In genomic region chr11:18395735-18396504, GRCh38 we compare ENCODE assay signal across 8 cellular contexts. TPM values are rescaled to one million over a fixed set of nuclear protein-coding genes. Genes with fewer than 3 reads are reported as not detected.
DNase-seq lines count a peak whose midpoint lies in the region; ATAC-seq and TF ChIP-seq lines count a peak whose summit lies in the region.

No MANE protein-coding gene starts in this region.

- CTCF ChIA-PET in activated CD4-positive, alpha-beta memory T cell treated with anti-CD3 and anti-CD28 coated beads for 36 hours (lab: Charles Lee) = interaction anchor here (0.9 to 4.8 kb wide), 6 partner anchors 12 to 326 kb away, joined by 4 to 38 read pairs (median 6); partner anchors contain the start of genes GTF2H1, HPS5 and TSG101

- ATAC-seq in GM19438 (IDR thresholded peaks at IDR 0.05; ENCODE audit: low read depth, unreplicated experiment) = peak; percentile 55
- peak; percentile 32 for ATAC-seq in HG03575 (IDR thresholded peaks at IDR 0.05; ENCODE audit: extremely low read depth, insufficient number of reproducible peaks, low FRiP score, unreplicated experiment)
- peak; percentile 77 to 87 (median 82) for ATAC-seq in right lobe of liver

- H3K4me3 Mint-ChIP-seq in activated CD4-positive, alpha-beta memory T cell treated with anti-CD3 and anti-CD28 coated beads for 36 hours = peak overlapping the region; percentile 98

- peaks cover 0 to 14% (median 4%) of the 10 kb centered on the region in 4 donors for H3K4me1 ChIP-seq in right lobe of liver

- H3K27me3 ChIP-seq in dorsolateral prefrontal cortex = no peaks in the 10 kb centered on the region
- no peaks in the 10 kb centered on the region for H3K27me3 ChIP-seq in right lobe of liver

- H3K9me3 Mint-ChIP-seq in activated CD4-positive, alpha-beta memory T cell treated with anti-CD3 and anti-CD28 coated beads for 36 hours = no peaks in the 10 kb centered on the region

- POLR2A ChIA-PET in activated CD4-positive, alpha-beta memory T cell treated with anti-CD3 and anti-CD28 coated beads for 36 hours (lab: Charles Lee) = interaction anchor here (0.7 to 7.3 kb wide), 11 partner anchors 9 to 238 kb away, joined by 3 to 175 read pairs (median 8); partner anchors contain the start of genes GTF2H1, HPS5, SPTY2D1 and TSG101

- H3K27me3 Mint-ChIP-seq in activated CD4-positive, alpha-beta memory T cell treated with anti-CD3 and anti-CD28 coated beads for 36 hours = no peaks in the 10 kb centered on the region

- TF ChIP-seq CTCF in dorsolateral prefrontal cortex (IDR thresholded peaks at IDR 0.05 in 54 of 56, conservative IDR thresholded peaks at IDR 0.05 in 2 of 56; ENCODE audit: low read depth in 1 of 56, partially characterized antibody in 56 of 56) (peak in 22 of 56 donors; percentile 8 to 53 (median 24)), right lobe of liver (IDR thresholded peaks at IDR 0.05) (no peak)

- WGBS in right lobe of liver (ENCODE audit: insufficient coverage, low coverage, low lambda C conversion rate, missing lambda C conversion rate) = under 1% methylated on average over 33 of the region's 46 CpGs

- H3K27ac ChIP-seq in dorsolateral prefrontal cortex (peak overlapping the region; percentile 32 to 98 (median 92)), right lobe of liver (peak overlapping the region; percentile 95 to 100 (median 98))

- H3K4me1 Mint-ChIP-seq in activated CD4-positive, alpha-beta memory T cell treated with anti-CD3 and anti-CD28 coated beads for 36 hours (ENCODE audit: low read depth) = peaks cover 63% of the 10 kb centered on the region

- H3K36me3 Mint-ChIP-seq in activated CD4-positive, alpha-beta memory T cell treated with anti-CD3 and anti-CD28 coated beads for 36 hours = peaks cover 61% of the 10 kb centered on the region

- TF ChIP-seq POLR2A in right lobe of liver (IDR thresholded peaks at IDR 0.05) = peak; percentile 85

- peak overlapping the region; percentile 65 to 97 (median 87) for H3K4me3 ChIP-seq in dorsolateral prefrontal cortex
- H3K4me3 ChIP-seq in right lobe of liver = peak overlapping the region; percentile 83 to 94 (median 93)

- no peaks in the 10 kb centered on the region for H3K9me3 ChIP-seq in right lobe of liver

- H3K27ac Mint-ChIP-seq in activated CD4-positive, alpha-beta memory T cell treated with anti-CD3 and anti-CD28 coated beads for 36 hours = peak overlapping the region; percentile 98

- peak; percentile 99 for DNase-seq in CD1c-positive myeloid dendritic cell (ENCODE audit: extremely low spot score)
- peak; percentile 99 for DNase-seq in NCI-H82 (lab: John Stamatoyannopoulos, UW)
- peak; percentile 98 for DNase-seq in activated CD4-positive, alpha-beta memory T cell treated with anti-CD3 and anti-CD28 coated beads for 36 hours
- DNase-seq in dorsolateral prefrontal cortex = peak; percentile 92 to 98 (median 96)
- peak; percentile 99 for DNase-seq in right lobe of liver
- peak; percentile 94 for DNase-seq in stimulated activated CD4-positive, alpha-beta T cell treated with anti-CD3 and anti-CD28 coated beads, Interleukin-4, amount 100 ng/mL, for 24 hours

- H3K36me3 ChIP-seq in right lobe of liver = peaks cover 18 to 42% (median 29%) of the 10 kb centered on the region in 4 donors

- intact Hi-C loops in activated CD4-positive, alpha-beta memory T cell treated with anti-CD3 and anti-CD28 coated beads for 36 hours (cut with micrococcal nuclease) = loop anchor here (2.0 to 10.0 kb wide), 3 partner anchors 149 to 291 kb away; partner anchors contain the start of genes SAAL1 and UEVLD
- intact Hi-C loops in dorsolateral prefrontal cortex (cut with DNase I) = loop anchor here (2.0 to 10.0 kb wide), 6 partner anchors 73 to 239 kb away; partner anchors contain the start of genes GTF2H1 (in 2 of the 2), HPS5 (in 2 of the 2), SPTY2D1 (in 2 of the 2) and TSG101 (in 2 of the 2)
- intact Hi-C loops in right lobe of liver (cut with DNase I) = no loop called here

RNA-seq across cellular contexts. Expression of gene LDHA, which starts 1.6 kb away (rescaled TPM):
- 1,000 to 10,000 TPM; 1,556 to 1,579 TPM for total RNA-seq in activated CD4-positive, alpha-beta memory T cell treated with anti-CD3 and anti-CD28 coated beads for 36 hours
- 100 to 1,000 TPM; 113 to 482 (median 237) TPM for total RNA-seq in dorsolateral prefrontal cortex
- total RNA-seq in right lobe of liver = 100 to 1,000 TPM; 227 to 866 (median 656) TPM

RNA-seq across cellular contexts. Expression of gene LDHC, which starts 16.2 kb away (rescaled TPM):
- not detected for total RNA-seq in activated CD4-positive, alpha-beta memory T cell treated with anti-CD3 and anti-CD28 coated beads for 36 hours
- total RNA-seq in dorsolateral prefrontal cortex = 1 to 10 TPM in 10 of 120 experiments, under 1 TPM in 15, not detected in 95; 0.28 to 4.0 (median 0.88) TPM
- 1 to 10 TPM in 2 of 6 experiments, under 1 TPM in 1, not detected in 3; 0.61 to 1.6 (median 1.5) TPM for total RNA-seq in right lobe of liver

RNA-seq across cellular contexts. Expression of gene LDHAL6A, which starts 59.7 kb away (rescaled TPM):
- total RNA-seq in activated CD4-positive, alpha-beta memory T cell treated with anti-CD3 and anti-CD28 coated beads for 36 hours = under 1 TPM in 1 of 2 experiments, not detected in 1; 0.19 TPM
- total RNA-seq in dorsolateral prefrontal cortex (1 to 10 TPM in 14 of 120 experiments, under 1 TPM in 72, not detected in 34; 0.16 to 2.2 (median 0.61) TPM), right lobe of liver (not detected)

Comparison
In these comparisons a context has a peak if more than half of its experiments do, and no peak if none do; other contexts are left out.
1. Peak in every context shown above with its lines: DNase-seq, ATAC-seq, H3K4me3 ChIP-seq and H3K27ac ChIP-seq.
2. ATAC-seq: peak in every context shown above with its lines; median percentile 82 in right lobe of liver; 55 in GM19438; 32 in HG03575.
3. intact Hi-C loops: an anchor here in activated CD4-positive, alpha-beta memory T cell treated with anti-CD3 and anti-CD28 coated beads for 36 hours (2.0 to 10.0 kb wide) and dorsolateral prefrontal cortex (2.0 to 10.0 kb wide); none called in right lobe of liver.